In the genomic region with DNA sequence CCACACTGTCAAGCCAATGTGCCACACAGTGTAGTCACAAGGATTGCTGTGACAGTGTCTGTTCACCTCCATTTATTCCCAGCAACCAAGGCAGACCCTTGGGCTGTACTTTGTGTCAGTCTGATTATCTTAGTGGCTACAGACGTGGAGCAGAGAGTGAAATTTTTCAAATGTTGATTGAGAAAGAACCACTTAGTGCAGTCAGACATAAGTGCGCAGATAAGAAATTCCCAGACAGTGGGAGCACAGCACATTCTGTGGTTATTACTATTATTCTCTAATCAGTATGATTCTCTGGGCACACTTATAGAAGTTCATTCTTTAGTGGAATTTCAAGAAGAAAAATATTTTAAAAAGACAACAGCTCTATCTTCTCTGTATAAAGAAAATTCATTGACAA, we compare ENCODE assay signal across 1 cellular context.
TF ChIP-seq lines count a peak whose summit lies in the region.

No MANE protein-coding gene starts in this region.

TF ChIP-seq in H1, 55 proteins besides CTCF, POLR2A, EP300 and RAD21:
- TF ChIP-seq, protein P1, sequence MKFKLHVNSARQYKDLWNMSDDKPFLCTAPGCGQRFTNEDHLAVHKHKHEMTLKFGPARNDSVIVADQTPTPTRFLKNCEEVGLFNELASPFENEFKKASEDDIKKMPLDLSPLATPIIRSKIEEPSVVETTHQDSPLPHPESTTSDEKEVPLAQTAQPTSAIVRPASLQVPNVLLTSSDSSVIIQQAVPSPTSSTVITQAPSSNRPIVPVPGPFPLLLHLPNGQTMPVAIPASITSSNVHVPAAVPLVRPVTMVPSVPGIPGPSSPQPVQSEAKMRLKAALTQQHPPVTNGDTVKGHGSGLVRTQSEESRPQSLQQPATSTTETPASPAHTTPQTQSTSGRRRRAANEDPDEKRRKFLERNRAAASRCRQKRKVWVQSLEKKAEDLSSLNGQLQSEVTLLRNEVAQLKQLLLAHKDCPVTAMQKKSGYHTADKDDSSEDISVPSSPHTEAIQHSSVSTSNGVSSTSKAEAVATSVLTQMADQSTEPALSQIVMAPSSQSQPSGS (IDR thresholded peaks at IDR 0.05; ENCODE audit: low read length): no peak
- TF ChIP-seq FOSL1 (IDR thresholded peaks at IDR 0.05; ENCODE audit: insufficient read depth, low read depth, low read length) (no peak), CTBP2 (IDR thresholded peaks at IDR 0.05; ENCODE audit: borderline replicate concordance, insufficient read depth, insufficient read length, low read length) (no peak), GTF2F1 (IDR thresholded peaks at IDR 0.05; ENCODE audit: borderline replicate concordance, low read depth, low read length) (no peak), TEAD4 (IDR thresholded peaks at IDR 0.05; ENCODE audit: low read depth, low read length) (no peak), TBP (IDR thresholded peaks at IDR 0.05; ENCODE audit: low read depth, low read length) (no peak), RXRA (IDR thresholded peaks at IDR 0.05; ENCODE audit: insufficient read depth, low read depth, low read length) (no peak), RFX5 (IDR thresholded peaks at IDR 0.05; ENCODE audit: borderline replicate concordance, low read depth, low read length) (no peak), RNF2 (IDR thresholded peaks at IDR 0.05; ENCODE audit: borderline replicate concordance, low read depth, low read length, missing control alignments, poor library complexity, severe bottlenecking) (no peak), KDM5A (IDR thresholded peaks at IDR 0.05; ENCODE audit: low read length) (no peak), SUZ12 (IDR thresholded peaks at IDR 0.05; ENCODE audit: low read length) (no peak), RBBP5 (IDR thresholded peaks at IDR 0.05; ENCODE audit: borderline replicate concordance, low read depth, low read length) (no peak), HDAC2 (IDR thresholded peaks at IDR 0.05; ENCODE audit: borderline replicate concordance in 1 of 2, low read depth in 2 of 2, low read length in 2 of 2) (no peak)
- TF ChIP-seq, protein P2, sequence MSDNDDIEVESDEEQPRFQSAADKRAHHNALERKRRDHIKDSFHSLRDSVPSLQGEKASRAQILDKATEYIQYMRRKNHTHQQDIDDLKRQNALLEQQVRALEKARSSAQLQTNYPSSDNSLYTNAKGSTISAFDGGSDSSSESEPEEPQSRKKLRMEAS (IDR thresholded peaks at IDR 0.05): no peak
- TF ChIP-seq, protein P3, sequence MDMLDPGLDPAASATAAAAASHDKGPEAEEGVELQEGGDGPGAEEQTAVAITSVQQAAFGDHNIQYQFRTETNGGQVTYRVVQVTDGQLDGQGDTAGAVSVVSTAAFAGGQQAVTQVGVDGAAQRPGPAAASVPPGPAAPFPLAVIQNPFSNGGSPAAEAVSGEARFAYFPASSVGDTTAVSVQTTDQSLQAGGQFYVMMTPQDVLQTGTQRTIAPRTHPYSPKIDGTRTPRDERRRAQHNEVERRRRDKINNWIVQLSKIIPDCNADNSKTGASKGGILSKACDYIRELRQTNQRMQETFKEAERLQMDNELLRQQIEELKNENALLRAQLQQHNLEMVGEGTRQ (IDR thresholded peaks at IDR 0.05; ENCODE audit: low read length): no peak
